In the genomic region with DNA sequence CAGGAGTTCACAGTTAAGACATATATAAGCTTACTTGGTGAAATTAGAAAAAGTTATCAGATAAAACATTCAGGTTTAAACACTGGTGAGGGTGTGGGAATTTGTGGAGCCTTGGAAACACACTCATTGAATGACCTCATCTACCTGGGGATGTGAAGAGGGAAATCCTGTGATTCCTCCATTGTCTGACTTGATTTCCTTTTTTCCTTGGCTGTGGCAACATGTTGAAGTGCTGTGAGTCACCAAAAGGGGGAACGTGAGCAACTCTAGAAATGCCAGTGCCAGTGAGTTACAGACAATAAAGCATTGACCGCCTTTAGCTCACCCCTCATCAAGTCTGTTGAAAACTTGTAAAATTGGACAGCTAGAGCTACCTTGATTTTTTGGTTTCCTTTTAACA, we compare ENCODE assay signal across 8 cellular contexts. TPM values are rescaled to one million over a fixed set of nuclear protein-coding genes. Genes with fewer than 3 reads are reported as not detected.
DNase-seq lines count a peak whose midpoint lies in the region; TF ChIP-seq lines count a peak whose summit lies in the region.

No MANE protein-coding gene starts in this region.

- BruUV-seq in A673 (replicated peaks; lab: Mats Ljungman, UMichigan) = TSS peak; percentile 11

- POLR2A ChIA-PET in A673 (lab: Charles Lee; ENCODE audit: low non-redundant PET) = interaction anchor here (0.6 kb wide), 1 partner anchor 107 kb away, joined by 4 read pairs; no protein-coding TSS in a partner anchor

- peak; percentile 30; the same call in 1 of the 2 replicates for TF ChIP-seq CTCF in A673 (conservative IDR thresholded peaks at IDR 0.05; ENCODE audit: low read depth, low read length)
- peak; percentile 44 for TF ChIP-seq CTCF in fibroblast of pulmonary artery (IDR thresholded peaks at IDR 0.05; ENCODE audit: low read length, missing control alignments)
- no peak for TF ChIP-seq CTCF in GM13976 (IDR thresholded peaks at IDR 0.05; ENCODE audit: borderline replicate concordance, control extremely low read depth, extremely low read depth, insufficient read depth, missing control alignments)
- TF ChIP-seq CTCF in ascending aorta (IDR thresholded peaks at IDR 0.05) = no peak

- H3K4me1 ChIP-seq in A673 (ENCODE audit: insufficient read depth, low read length, poor library complexity, severe bottlenecking) (peaks cover 8% of the 10 kb centered on the region), ascending aorta (peaks cover 10 to 26% of the 10 kb centered on the region in 2 donors)

- CTCF ChIA-PET in A673 (lab: Charles Lee) = no interaction called here

- H3K27me3 ChIP-seq in A673 (replicated peaks; ENCODE audit: insufficient read depth, low read depth, low read length, poor library complexity) = no peaks in the 10 kb centered on the region
- H3K27me3 ChIP-seq in ascending aorta = no peaks in the 10 kb centered on the region

- H3K4me3 ChIP-seq in A673 (ENCODE audit: low read depth, low read length, poor library complexity, severe bottlenecking) = no peak overlapping the region
- H3K4me3 ChIP-seq in fibroblast of pulmonary artery (replicated peaks; ENCODE audit: low read depth, low read length) = no peak overlapping the region
- no peak overlapping the region for H3K4me3 ChIP-seq in ascending aorta

- DNase-seq in A673 (ENCODE audit: low spot score) (no peak), ELR (ENCODE audit: low read depth) (peak; percentile 67), SKM-1 (lab: John Stamatoyannopoulos, UW; ENCODE audit: unreplicated experiment) (peak; percentile 46), fibroblast of pulmonary artery (ENCODE audit: low read depth) (peak; percentile 66), D341Med (ENCODE audit: low spot score) (no peak), GM13976 (ENCODE audit: low spot score) (no peak), ascending aorta (ENCODE audit: low spot score in 2 of 2) (no peak)
- no peak for DNase-seq in activated CD8-positive, alpha-beta memory T cell treated with anti-CD3 and anti-CD28 coated beads for 24 hours

- in situ Hi-C loops in GM13976 (cut with MboI; ENCODE audit: low sequenced_read_pairs, unreplicated experiment) = no loop called here

- H3K27ac ChIP-seq in A673 (ENCODE audit: low read depth, low read length, poor library complexity, severe bottlenecking) (no peak overlapping the region), ascending aorta (no peak overlapping the region)

- intact Hi-C loops in A673 (cut with micrococcal nuclease; ENCODE audit: unreplicated experiment) = no loop called here
- intact Hi-C loops in ascending aorta (cut with DNase I) = loop anchor here (2.0 kb wide), 1 partner anchor 23 kb away; no protein-coding TSS in a partner anchor

- H3K36me3 ChIP-seq in A673 (ENCODE audit: insufficient read depth, low read length, poor library complexity, severe bottlenecking) (no peaks in the 10 kb centered on the region), ascending aorta (no peaks in the 10 kb centered on the region)

- H3K9me3 ChIP-seq in A673 (ENCODE audit: low read depth, low read length, poor library complexity, severe bottlenecking) = no peaks in the 10 kb centered on the region
- no peaks in the 10 kb centered on the region for H3K9me3 ChIP-seq in ascending aorta

RNA-seq across cellular contexts. Expression of a gene that starts 1.8 kb away (rescaled TPM):
- 59.4 and 63.0 TPM in 2 replicates for total RNA-seq in A673 (2021)
- total RNA-seq in ascending aorta = 36.7 TPM

RNA-seq across cellular contexts. Expression of a gene that starts 3.5 kb away (rescaled TPM):
- total RNA-seq in A673 (2021) = 85.8 and 98.8 TPM in 2 replicates
- 48.6 TPM for total RNA-seq in ascending aorta

RNA-seq across cellular contexts. Expression of a gene that starts 52.3 kb away (rescaled TPM):
- total RNA-seq in A673 (2021) (101 and 105 TPM in 2 replicates), ascending aorta (40.7 TPM)

Comparison
In these comparisons a context has a peak if more than half of its experiments do, and no peak if none do; other contexts are left out.
1. DNase-seq: peak in ELR (single experiment), SKM-1 (single experiment) and fibroblast of pulmonary artery (single experiment); none in A673 (single experiment), D341Med (single experiment), activated CD8-positive, alpha-beta memory T cell treated with anti-CD3 and anti-CD28 coated beads for 24 hours (single experiment), GM13976 (single experiment) and ascending aorta (0 of 2).
2. CTCF ChIP-seq: peak in A673 (single experiment) and fibroblast of pulmonary artery (single experiment); none in GM13976 (single experiment) and ascending aorta (0 of 3).